In the genomic region with DNA sequence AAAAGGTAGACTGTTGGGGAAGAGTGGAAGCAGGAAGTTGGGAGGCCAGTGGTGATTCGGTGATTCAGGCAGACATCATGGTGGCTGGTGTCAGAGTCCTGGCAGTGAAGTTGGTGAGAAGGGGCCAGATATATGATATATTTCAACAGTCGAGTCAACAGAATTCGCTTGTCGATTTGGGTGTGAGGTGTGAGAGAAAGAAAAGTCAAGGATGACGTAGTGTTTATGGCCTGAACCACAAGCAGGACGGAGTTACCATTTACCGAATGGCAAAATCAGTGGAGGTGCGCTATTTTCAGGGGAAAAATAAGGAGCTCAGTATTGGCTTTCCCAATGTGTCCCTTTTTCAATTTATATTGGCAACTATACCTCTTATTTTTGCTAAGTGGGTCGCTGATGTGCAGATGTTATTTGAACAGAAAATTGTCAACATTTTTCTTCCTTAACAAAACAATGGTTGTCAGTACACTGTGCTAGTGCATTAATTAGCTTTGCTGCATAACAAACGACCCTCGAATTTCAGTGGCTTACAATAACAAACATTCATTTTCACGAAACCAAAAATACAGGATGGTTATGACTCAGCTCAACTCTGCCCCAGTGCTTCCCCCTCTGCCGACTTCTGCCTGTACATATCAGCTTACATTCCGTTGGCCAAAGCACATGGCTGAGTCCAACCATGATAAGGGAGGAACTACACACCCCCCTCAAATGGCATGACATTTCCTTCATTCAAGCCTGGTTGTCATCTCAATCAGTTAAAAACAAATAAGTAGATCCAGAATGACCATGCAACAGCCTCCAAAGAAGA, we compare ENCODE assay signal across 2 cellular contexts.
TF ChIP-seq lines count a peak whose summit lies in the region.

No MANE protein-coding gene starts in this region.

TF ChIP-seq in HepG2, 621 proteins besides CTCF, POLR2A, EP300 and RAD21 (continued from another document):
- TF ChIP-seq, protein P1, sequence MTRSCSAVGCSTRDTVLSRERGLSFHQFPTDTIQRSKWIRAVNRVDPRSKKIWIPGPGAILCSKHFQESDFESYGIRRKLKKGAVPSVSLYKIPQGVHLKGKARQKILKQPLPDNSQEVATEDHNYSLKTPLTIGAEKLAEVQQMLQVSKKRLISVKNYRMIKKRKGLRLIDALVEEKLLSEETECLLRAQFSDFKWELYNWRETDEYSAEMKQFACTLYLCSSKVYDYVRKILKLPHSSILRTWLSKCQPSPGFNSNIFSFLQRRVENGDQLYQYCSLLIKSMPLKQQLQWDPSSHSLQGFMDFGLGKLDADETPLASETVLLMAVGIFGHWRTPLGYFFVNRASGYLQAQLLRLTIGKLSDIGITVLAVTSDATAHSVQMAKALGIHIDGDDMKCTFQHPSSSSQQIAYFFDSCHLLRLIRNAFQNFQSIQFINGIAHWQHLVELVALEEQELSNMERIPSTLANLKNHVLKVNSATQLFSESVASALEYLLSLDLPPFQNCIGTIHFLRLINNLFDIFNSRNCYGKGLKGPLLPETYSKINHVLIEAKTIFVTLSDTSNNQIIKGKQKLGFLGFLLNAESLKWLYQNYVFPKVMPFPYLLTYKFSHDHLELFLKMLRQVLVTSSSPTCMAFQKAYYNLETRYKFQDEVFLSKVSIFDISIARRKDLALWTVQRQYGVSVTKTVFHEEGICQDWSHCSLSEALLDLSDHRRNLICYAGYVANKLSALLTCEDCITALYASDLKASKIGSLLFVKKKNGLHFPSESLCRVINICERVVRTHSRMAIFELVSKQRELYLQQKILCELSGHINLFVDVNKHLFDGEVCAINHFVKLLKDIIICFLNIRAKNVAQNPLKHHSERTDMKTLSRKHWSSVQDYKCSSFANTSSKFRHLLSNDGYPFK (CRISPR knock-in tag; IDR thresholded peaks at IDR 0.05; ENCODE audit: borderline replicate concordance) = no peak
- TF ChIP-seq RBAK (CRISPR knock-in tag; IDR thresholded peaks at IDR 0.05) (peak; percentile 46; the same call in 1 of the 2 replicates), CREB1 (IDR thresholded peaks at IDR 0.05) (peak; percentile 59), CREB1 (CRISPR knock-in tag; IDR thresholded peaks at IDR 0.05) (no peak)
TF ChIP-seq in HepG2: peak in this region for 3.

TF ChIP-seq in endothelial cell of umbilical vein, 7 proteins besides CTCF, POLR2A, EP300 and RAD21 (continued from another document):
- TF ChIP-seq FOS (IDR thresholded peaks at IDR 0.05; ENCODE audit: borderline replicate concordance, insufficient read depth, low read length) = peak; percentile 28
- TF ChIP-seq, protein P2, sequence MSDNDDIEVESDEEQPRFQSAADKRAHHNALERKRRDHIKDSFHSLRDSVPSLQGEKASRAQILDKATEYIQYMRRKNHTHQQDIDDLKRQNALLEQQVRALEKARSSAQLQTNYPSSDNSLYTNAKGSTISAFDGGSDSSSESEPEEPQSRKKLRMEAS (IDR thresholded peaks at IDR 0.05; ENCODE audit: insufficient read depth, insufficient read length) = no peak
TF ChIP-seq in endothelial cell of umbilical vein: peak in this region for 2.
